ENCODE assay signal across 17 cellular contexts in genomic region chr2:124798551-124798950, GRCh38.
DNase-seq lines count a peak whose midpoint lies in the region; FAIRE-seq and TF ChIP-seq lines count a peak whose summit lies in the region.
"Had no signal": no experiment of that assay in that cellular context is flagged by ENCODE, and none has a peak within 500 bp of the region (broad histone marks: within the 10 kb centered on the region; RNA-seq: fewer than 3 reads in every experiment).

No MANE protein-coding gene starts in this region.

- FAIRE-seq in astrocyte (lab: Jason Lieb, UNC), result no peak
- FAIRE-seq: A204.1, D721Med had no signal

- in situ Hi-C loops in ACHN (cut with HindIII; ENCODE audit: low pct_ligation_motif_present, low pct_unique_long_range_greater_than_20kb, low sequenced_read_pairs), result no loop called here

- H3K4me2 ChIP-seq in astrocyte (ENCODE audit: low read length), result no peak overlapping the region
- no peak overlapping the region for H3K4me2 ChIP-seq in OCI-LY7 (ENCODE audit: low read length)

- H3K27ac ChIP-seq in astrocyte (ENCODE audit: low read depth, low read length), result no peak overlapping the region
- H3K27ac ChIP-seq in OCI-LY7 (ENCODE audit: low read depth, low read length, poor library complexity, severe bottlenecking), result no peak overlapping the region
- no peak overlapping the region for H3K27ac ChIP-seq in right atrium auricular region
- H3K27ac ChIP-seq: C4-2B had no signal

- peaks cover 14% of the 10 kb centered on the region for H3K4me1 Mint-ChIP-seq in astrocyte (ENCODE audit: low read depth, unreplicated experiment)

- peaks cover 3% of the 10 kb centered on the region for H3K27me3 Mint-ChIP-seq in astrocyte (ENCODE audit: low read depth, unreplicated experiment)
- H3K27me3 Mint-ChIP-seq: CD4-positive, alpha-beta T cell had no signal

- no peaks in the 10 kb centered on the region for H4K20me1 ChIP-seq in astrocyte (ENCODE audit: insufficient read depth, low read length)
- no peaks in the 10 kb centered on the region for H4K20me1 ChIP-seq in OCI-LY7 (ENCODE audit: insufficient read depth, low read length)

- H3K36me3 Mint-ChIP-seq in astrocyte (ENCODE audit: low read depth, unreplicated experiment), result no peaks in the 10 kb centered on the region

- H3K9ac ChIP-seq in astrocyte (ENCODE audit: low read length), result no peak overlapping the region

- no peak overlapping the region for H3K4me3 ChIP-seq in astrocyte (ENCODE audit: insufficient read depth, low read depth, low read length)
- no peak overlapping the region for H3K4me3 ChIP-seq in fibroblast of pulmonary artery (replicated peaks; ENCODE audit: low read depth, low read length)
- H3K4me3 ChIP-seq in OCI-LY7 (ENCODE audit: low read depth, low read length, poor library complexity, severe bottlenecking), result no peak overlapping the region
- no peak overlapping the region for H3K4me3 ChIP-seq in right atrium auricular region

- no peaks in the 10 kb centered on the region for H3K9me3 Mint-ChIP-seq in astrocyte (ENCODE audit: unreplicated experiment)
- H3K9me3 Mint-ChIP-seq: CD4-positive, alpha-beta T cell; H9 had no signal

- peak; percentile 16 for DNase-seq in EH (ENCODE audit: low read depth)
- DNase-seq in H4 (ENCODE audit: low spot score), result peak; percentile 36
- peak; percentile 8 for DNase-seq in astrocyte (ENCODE audit: low read depth)
- peak; percentile 33 for DNase-seq in fibroblast of pulmonary artery (ENCODE audit: low read depth)
- DNase-seq in ACHN, result no peak
- DNase-seq in OCI-LY7 (ENCODE audit: low spot score), result no peak
- no peak for DNase-seq in right atrium auricular region (ENCODE audit: low spot score)
- no peak for DNase-seq in NCI-H2227 (lab: John Stamatoyannopoulos, UW; ENCODE audit: unreplicated experiment)
- DNase-seq: AML-193; Caco-2; CD4-positive, alpha-beta T cell; GDM1; GOT3; H9 had no signal

- H2AFZ ChIP-seq in astrocyte (ENCODE audit: low read depth, low read length) (no peak overlapping the region), OCI-LY7 (ENCODE audit: low read length) (no peak overlapping the region)

- H3K4me3 Mint-ChIP-seq in astrocyte (ENCODE audit: unreplicated experiment), result no peak overlapping the region
- H3K4me3 Mint-ChIP-seq: CD4-positive, alpha-beta T cell; H9 had no signal

- H3K79me2 ChIP-seq in astrocyte (ENCODE audit: insufficient read depth, low read length) (no peaks in the 10 kb centered on the region), OCI-LY7 (ENCODE audit: insufficient read depth, low read depth, low read length) (no peaks in the 10 kb centered on the region)

- no peaks in the 10 kb centered on the region for H3K27me3 ChIP-seq in astrocyte (ENCODE audit: insufficient read depth, low read length)
- H3K27me3 ChIP-seq in right atrium auricular region, result no peaks in the 10 kb centered on the region

- H3K4me1 ChIP-seq in astrocyte (ENCODE audit: insufficient read depth, low read length) (no peaks in the 10 kb centered on the region), OCI-LY7 (ENCODE audit: insufficient read depth, low read length, poor library complexity, severe bottlenecking) (no peaks in the 10 kb centered on the region), right atrium auricular region (no peaks in the 10 kb centered on the region)
- H3K4me1 ChIP-seq: Caco-2 had no signal

- intact Hi-C loops in OCI-LY7 (cut with micrococcal nuclease; ENCODE audit: unreplicated experiment), result no loop called here

- H3K27ac Mint-ChIP-seq in astrocyte (ENCODE audit: unreplicated experiment), result no peak overlapping the region
- H3K27ac Mint-ChIP-seq: CD4-positive, alpha-beta T cell; H9 had no signal

- no peaks in the 10 kb centered on the region for H3K9me2 ChIP-seq in OCI-LY7 (ENCODE audit: insufficient read depth, low read length)

- no TSS peak for BruUV-seq in OCI-LY7 (replicated peaks; lab: Mats Ljungman, UMichigan)

- no peaks in the 10 kb centered on the region for H3K9me3 ChIP-seq in astrocyte (ENCODE audit: insufficient read depth, low read depth, low read length)
- no peaks in the 10 kb centered on the region for H3K9me3 ChIP-seq in OCI-LY7 (ENCODE audit: low read length)
- no peaks in the 10 kb centered on the region for H3K9me3 ChIP-seq in right atrium auricular region
- H3K9me3 ChIP-seq: Caco-2 had no signal

- POLR2A ChIA-PET in OCI-LY7 (lab: Charles Lee), result no interaction called here

- H3K36me3 ChIP-seq in astrocyte (ENCODE audit: insufficient read depth, low read length) (no peaks in the 10 kb centered on the region), OCI-LY7 (ENCODE audit: insufficient read depth, low read length) (no peaks in the 10 kb centered on the region), right atrium auricular region (no peaks in the 10 kb centered on the region)

- TF ChIP-seq CTCF in astrocyte (IDR thresholded peaks at IDR 0.05; ENCODE audit: insufficient read depth, low read depth, low read length) (no peak), fibroblast of pulmonary artery (IDR thresholded peaks at IDR 0.05; ENCODE audit: low read length, missing control alignments) (no peak), OCI-LY7 (conservative IDR thresholded peaks at IDR 0.05; ENCODE audit: low read length) (no peak), right atrium auricular region (IDR thresholded peaks at IDR 0.05) (no peak)

- CTCF ChIA-PET in OCI-LY7 (lab: Charles Lee; ENCODE audit: unreplicated experiment), result no interaction called here

Comparison
In these comparisons a context has a peak if more than half of its experiments do, and no peak if none do; other contexts are left out.
1. DNase-seq: peak in EH (single experiment), H4 (single experiment), astrocyte (single experiment) and fibroblast of pulmonary artery (single experiment); none in ACHN (single experiment), OCI-LY7 (single experiment), right atrium auricular region (single experiment) and NCI-H2227 (single experiment).